12 cellular contexts compared by ENCODE assay signal in the genomic region with DNA sequence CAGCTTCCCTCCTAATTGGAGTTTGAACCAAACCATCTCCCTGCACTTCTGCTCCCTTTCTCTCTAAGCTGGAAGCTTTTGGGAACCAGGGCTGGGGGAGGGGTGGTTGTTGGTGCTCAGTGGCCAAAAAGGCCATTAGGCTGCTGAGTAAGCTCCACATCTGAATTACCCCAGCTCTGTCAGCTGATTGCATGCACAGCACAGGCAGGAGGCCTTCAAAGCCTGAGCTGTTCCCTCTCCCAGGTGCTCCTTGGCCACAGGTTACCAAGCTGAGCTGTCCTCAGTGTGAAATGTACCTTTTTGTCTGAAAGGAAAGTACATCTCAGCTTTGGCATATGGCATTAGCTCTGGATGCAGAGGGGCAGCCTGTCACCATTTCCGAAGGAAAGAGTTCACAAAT. TPM values are rescaled to one million over a fixed set of nuclear protein-coding genes. Genes with fewer than 3 reads are reported as not detected.
DNase-seq lines count a peak whose midpoint lies in the region; TF ChIP-seq lines count a peak whose summit lies in the region.
"Had no signal": no experiment of that assay in that cellular context is flagged by ENCODE, and none has a peak within 500 bp of the region (broad histone marks: within the 10 kb centered on the region; RNA-seq: fewer than 3 reads in every experiment).

No MANE protein-coding gene starts in this region.

- peak; percentile 57 for DNase-seq in DMS 273 (lab: John Stamatoyannopoulos, UW; ENCODE audit: unreplicated experiment)
- DNase-seq in DMS 273 treated with DMSO at 0.1 percent for 48 hours (lab: John Stamatoyannopoulos, UW) = no peak
- DNase-seq in OCI-M1 (lab: John Stamatoyannopoulos, UW) = peak; percentile 46
- DNase-seq in fibroblast of villous mesenchyme (ENCODE audit: low read depth) = peak; percentile 26
- peak; percentile 69 for DNase-seq in renal cortical epithelial cell (ENCODE audit: low read depth)
- no peak for DNase-seq in activated naive CD4-positive, alpha-beta T cell (lab: John Stamatoyannopoulos, UW)
- DNase-seq in A673 (ENCODE audit: low spot score) = no peak
- no peak for DNase-seq in NOMO-1 (lab: John Stamatoyannopoulos, UW; ENCODE audit: unreplicated experiment in 2 of 2)
- DNase-seq: activated CD8-positive, alpha-beta T cell treated with anti-CD3 and anti-CD28 coated beads for 36 hours; central memory CD4-positive, alpha-beta T cell; NCI-H1694 treated with DMSO at 0.1 percent for 48 hours; ovary had no signal

- BruUV-seq in A673 (replicated peaks; lab: Mats Ljungman, UMichigan) = no TSS peak

- H3K27ac ChIP-seq in A673 (ENCODE audit: low read depth, low read length, poor library complexity, severe bottlenecking) = no peak overlapping the region

- TF ChIP-seq CTCF in fibroblast of villous mesenchyme (IDR thresholded peaks at IDR 0.05; ENCODE audit: insufficient read depth, low read depth, low read length) = no peak
- TF ChIP-seq CTCF in A673 (conservative IDR thresholded peaks at IDR 0.05; ENCODE audit: low read depth, low read length) = no peak

- intact Hi-C loops in A673 (cut with micrococcal nuclease; ENCODE audit: unreplicated experiment) = no loop called here

- H3K27me3 ChIP-seq in A673 (replicated peaks; ENCODE audit: insufficient read depth, low read depth, low read length, poor library complexity) = no peaks in the 10 kb centered on the region
- H3K27me3 ChIP-seq: ovary had no signal

- H3K4me1 ChIP-seq in A673 (ENCODE audit: insufficient read depth, low read length, poor library complexity, severe bottlenecking) = no peaks in the 10 kb centered on the region

- CTCF ChIA-PET in A673 (lab: Charles Lee) = no interaction called here

- no peaks in the 10 kb centered on the region for H3K9me3 ChIP-seq in A673 (ENCODE audit: low read depth, low read length, poor library complexity, severe bottlenecking)
- H3K9me3 ChIP-seq: ovary had no signal

- POLR2A ChIA-PET in A673 (lab: Charles Lee; ENCODE audit: low non-redundant PET) = no interaction called here

- peaks cover 10% of the 10 kb centered on the region for H3K36me3 ChIP-seq in A673 (ENCODE audit: insufficient read depth, low read length, poor library complexity, severe bottlenecking)
- H3K36me3 ChIP-seq: ovary had no signal

- H3K4me3 ChIP-seq in fibroblast of villous mesenchyme (ENCODE audit: low read depth, low read length) = no peak overlapping the region
- H3K4me3 ChIP-seq in A673 (ENCODE audit: low read depth, low read length, poor library complexity, severe bottlenecking) = no peak overlapping the region
- H3K4me3 ChIP-seq: ovary had no signal

RNA-seq across cellular contexts. Expression of a gene that starts 6.2 kb away (rescaled TPM):
- total RNA-seq in fibroblast of villous mesenchyme (10.0 and 11.2 TPM in 2 replicates), renal cortical epithelial cell (4.3 and 10.7 TPM in 2 replicates), A673 (2021) (21.1 and 25.3 TPM in 2 replicates)

RNA-seq across cellular contexts. Expression of a gene that starts 38.0 kb away (rescaled TPM):
- total RNA-seq in fibroblast of villous mesenchyme (325 and 443 TPM in 2 replicates), renal cortical epithelial cell (421 and 446 TPM in 2 replicates), A673 (2021) (429 and 452 TPM in 2 replicates)

RNA-seq across cellular contexts. Expression of a gene that starts 45.3 kb away (rescaled TPM):
- total RNA-seq in fibroblast of villous mesenchyme = not detected in 2 replicates
- total RNA-seq in renal cortical epithelial cell = not detected in 2 replicates
- not detected in 2 replicates for total RNA-seq in A673 (2021)

Comparison
In these comparisons a context has a peak if more than half of its experiments do, and no peak if none do; other contexts are left out.
1. DNase-seq: peak in DMS 273 (single experiment), OCI-M1 (single experiment), fibroblast of villous mesenchyme (single experiment) and renal cortical epithelial cell (single experiment); none in DMS 273 treated with DMSO at 0.1 percent for 48 hours (single experiment), activated naive CD4-positive, alpha-beta T cell (0 of 4), A673 (single experiment) and NOMO-1 (0 of 2).